ENCODE assay signal across 1 cellular context in the genomic region with DNA sequence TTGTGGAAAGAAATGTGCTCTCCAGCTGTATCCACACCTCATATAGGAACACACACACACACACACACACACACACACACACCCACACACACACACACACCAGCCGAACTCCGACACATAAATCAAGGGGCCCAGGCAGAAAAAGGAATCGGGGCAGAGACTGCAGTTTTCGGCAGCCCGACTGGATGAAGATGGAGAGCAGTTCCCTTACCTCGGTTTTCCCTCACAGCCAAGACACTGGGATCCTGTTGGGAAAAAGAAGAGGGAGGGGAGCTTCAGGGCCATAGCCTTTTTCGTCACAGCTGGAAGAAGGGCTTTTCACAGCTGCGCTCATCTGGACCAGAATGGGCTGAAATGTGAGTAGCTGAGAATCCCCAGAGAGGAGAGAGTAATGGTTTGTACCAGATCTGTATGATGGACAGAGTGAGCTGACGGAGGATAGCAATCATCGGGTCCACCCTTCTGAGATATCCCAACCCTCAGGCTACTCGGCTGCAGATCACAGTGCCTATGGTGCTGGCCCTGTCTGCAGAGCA.
TF ChIP-seq lines count a peak whose summit lies in the region.

No MANE protein-coding gene starts in this region.

TF ChIP-seq in IMR-90, 13 proteins besides CTCF, POLR2A, EP300 and RAD21 (continued from another document):
- TF ChIP-seq, protein P1, sequence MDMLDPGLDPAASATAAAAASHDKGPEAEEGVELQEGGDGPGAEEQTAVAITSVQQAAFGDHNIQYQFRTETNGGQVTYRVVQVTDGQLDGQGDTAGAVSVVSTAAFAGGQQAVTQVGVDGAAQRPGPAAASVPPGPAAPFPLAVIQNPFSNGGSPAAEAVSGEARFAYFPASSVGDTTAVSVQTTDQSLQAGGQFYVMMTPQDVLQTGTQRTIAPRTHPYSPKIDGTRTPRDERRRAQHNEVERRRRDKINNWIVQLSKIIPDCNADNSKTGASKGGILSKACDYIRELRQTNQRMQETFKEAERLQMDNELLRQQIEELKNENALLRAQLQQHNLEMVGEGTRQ (IDR thresholded peaks at IDR 0.05; ENCODE audit: low read depth, low read length) = no peak
- TF ChIP-seq FOS (IDR thresholded peaks at IDR 0.05; ENCODE audit: low read depth, low read length) (no peak), CEBPB (IDR thresholded peaks at IDR 0.05; ENCODE audit: low read depth, low read length) (no peak)
TF ChIP-seq in IMR-90: peak in this region for 0.
